ENCODE assay signal across 14 cellular contexts in genomic region chr1:177809844-177810243, GRCh38.
A peak's percentile ranks its signal among the peaks of the same experiment; 100 is the strongest.
DNase-seq lines count a peak whose midpoint lies in the region; ATAC-seq, FAIRE-seq and TF ChIP-seq lines count a peak whose summit lies in the region.
"Had no signal": no experiment of that assay in that cellular context is flagged by ENCODE, and none has a peak within 500 bp of the region (broad histone marks: within the 10 kb centered on the region; RNA-seq: fewer than 3 reads in every experiment).

No MANE protein-coding gene starts in this region.

- H2AFZ ChIP-seq in HepG2 (ENCODE audit: low read length) = no peak overlapping the region

- DNase-seq in HepG2 (ENCODE audit: low spot score) = no peak
- no peak for DNase-seq in right lobe of liver
- DNase-seq in MG63 = no peak
- DNase-seq in activated T-cell treated with anti-CD3 and anti-CD28 coated beads, Interleukin-2, amount 50 U/mL, for 24 hours = no peak
- no peak for DNase-seq in activated CD4-positive, alpha-beta T cell treated with anti-CD3 and anti-CD28 coated beads, Interleukin-2, amount 50 U/mL, for 48 hours
- DNase-seq in mesenteric fat pad (ENCODE audit: low spot score) = no peak
- DNase-seq: activated CD8-positive, alpha-beta T cell treated with anti-CD3 and anti-CD28 coated beads for 36 hours; retina; T-helper 1 cell; testis had no signal

- no peaks in the 10 kb centered on the region for H3K9me3 ChIP-seq in HepG2 (ENCODE audit: low read length)
- no peaks in the 10 kb centered on the region for H3K9me3 ChIP-seq in right lobe of liver
- no peaks in the 10 kb centered on the region for H3K9me3 ChIP-seq in MG63
- H3K9me3 ChIP-seq: testis had no signal

- in situ Hi-C loops in HepG2 (cut with HindIII; ENCODE audit: extremely low pct_ligation_motif_present, low pct_unique_long_range_greater_than_20kb) = no loop called here

- H3K27ac ChIP-seq in HepG2 (ENCODE audit: extremely low read length, insufficient read depth, low read length) (no peak overlapping the region), right lobe of liver (no peak overlapping the region)
- H3K27ac ChIP-seq: testis had no signal

- H3K4me1 ChIP-seq in HepG2 (ENCODE audit: insufficient read depth, low read length) (no peaks in the 10 kb centered on the region), right lobe of liver (no peaks in the 10 kb centered on the region)
- H3K4me1 ChIP-seq: testis had no signal

- no peak for TF ChIP-seq EP300 in HepG2 (IDR thresholded peaks at IDR 0.05; ENCODE audit: low read depth in 2 of 2, low read length in 2 of 2)
- TF ChIP-seq EP300 in HepG2 (CRISPR knock-in tag; IDR thresholded peaks at IDR 0.05; ENCODE audit: borderline replicate concordance) = no peak

- TF ChIP-seq POLR2A in HepG2 (IDR thresholded peaks at IDR 0.05; ENCODE audit: insufficient read depth in 1 of 2, low read depth in 2 of 2, low read length in 2 of 2) (no peak), right lobe of liver (IDR thresholded peaks at IDR 0.05) (no peak)

- no peak for FAIRE-seq in HepG2 (lab: Jason Lieb, UNC)

- H4K20me1 ChIP-seq in HepG2 (ENCODE audit: insufficient read depth, low read length) = no peaks in the 10 kb centered on the region

- H3K9me3 Mint-ChIP-seq in activated T-cell treated with anti-CD3 and anti-CD28 coated beads, Interleukin-2, amount 50 U/mL, for 24 hours = peaks cover 9% of the 10 kb centered on the region

- TF ChIP-seq CTCF in HepG2 (CRISPR knock-in tag; IDR thresholded peaks at IDR 0.05) (no peak), right lobe of liver (IDR thresholded peaks at IDR 0.05) (no peak)

- ATAC-seq in HepG2 = no peak
- no peak for ATAC-seq in right lobe of liver
- ATAC-seq in HG02759 (IDR thresholded peaks at IDR 0.05; ENCODE audit: unreplicated experiment) = peak; percentile 91
- ATAC-seq in HG03521 (IDR thresholded peaks at IDR 0.05; ENCODE audit: unreplicated experiment) = peak; percentile 86
- ATAC-seq: activated CD8-positive, alpha-beta T cell treated with anti-CD3 and anti-CD28 coated beads for 36 hours; esophagus mucosa had no signal

- H3K27me3 Mint-ChIP-seq in activated T-cell treated with anti-CD3 and anti-CD28 coated beads, Interleukin-2, amount 50 U/mL, for 24 hours = no peaks in the 10 kb centered on the region
- H3K27me3 Mint-ChIP-seq: activated CD8-positive, alpha-beta T cell treated with anti-CD3 and anti-CD28 coated beads for 36 hours had no signal

- no peak overlapping the region for H3K9ac ChIP-seq in HepG2 (ENCODE audit: insufficient read depth, low read depth, low read length)

- no TSS peak for BruUV-seq in HepG2 (replicated peaks; lab: Mats Ljungman, UMichigan)

- no peaks in the 10 kb centered on the region for H3K36me3 Mint-ChIP-seq in activated T-cell treated with anti-CD3 and anti-CD28 coated beads, Interleukin-2, amount 50 U/mL, for 24 hours (ENCODE audit: low read depth)
- H3K36me3 Mint-ChIP-seq: activated naive CD8-positive, alpha-beta T cell had no signal

- H3K27ac Mint-ChIP-seq in activated T-cell treated with anti-CD3 and anti-CD28 coated beads, Interleukin-2, amount 50 U/mL, for 24 hours = no peak overlapping the region
- H3K27ac Mint-ChIP-seq: activated CD8-positive, alpha-beta T cell treated with anti-CD3 and anti-CD28 coated beads for 36 hours; activated naive CD8-positive, alpha-beta T cell had no signal

- WGBS in HepG2 (ENCODE audit: low lambda C conversion rate) = 0% methylated on average over 5 of the region's 5 CpGs
- WGBS in right lobe of liver (ENCODE audit: insufficient coverage, low coverage, low lambda C conversion rate, missing lambda C conversion rate) = 46% methylated on average over 5 of the region's 5 CpGs

- no peaks in the 10 kb centered on the region for H3K79me2 ChIP-seq in HepG2 (ENCODE audit: insufficient read depth, low read length)

- no peaks in the 10 kb centered on the region for H3K27me3 ChIP-seq in HepG2 (ENCODE audit: control insufficient read depth in 1 of 2, insufficient read depth in 2 of 2, low read length in 2 of 2)
- no peaks in the 10 kb centered on the region for H3K27me3 ChIP-seq in right lobe of liver
- H3K27me3 ChIP-seq in MG63 = no peaks in the 10 kb centered on the region; the same call in 1 of the 2 replicates
- H3K27me3 ChIP-seq: testis had no signal

- intact Hi-C loops in HepG2 (cut with micrococcal nuclease; ENCODE audit: unreplicated experiment) = no loop called here
- intact Hi-C loops in right lobe of liver (cut with DNase I) = no loop called here

- no peak overlapping the region for H3K4me3 Mint-ChIP-seq in activated T-cell treated with anti-CD3 and anti-CD28 coated beads, Interleukin-2, amount 50 U/mL, for 24 hours
- H3K4me3 Mint-ChIP-seq: activated CD8-positive, alpha-beta T cell treated with anti-CD3 and anti-CD28 coated beads for 36 hours; activated naive CD8-positive, alpha-beta T cell had no signal

- POLR2A ChIA-PET in HepG2 (lab: Yijun Ruan, JAX) = no interaction called here

- H3K4me2 ChIP-seq in HepG2 (ENCODE audit: low read depth, low read length) = no peak overlapping the region

- H3K36me3 ChIP-seq in HepG2 (replicated peaks in 1 of 2; ENCODE audit: control insufficient read depth in 1 of 2, insufficient read depth in 2 of 2, low read length in 2 of 2) = no peaks in the 10 kb centered on the region
- no peaks in the 10 kb centered on the region for H3K36me3 ChIP-seq in right lobe of liver
- H3K36me3 ChIP-seq in MG63 = no peaks in the 10 kb centered on the region

- H3K4me3 ChIP-seq in HepG2 (replicated peaks in 1 of 3; ENCODE audit: insufficient read depth in 1 of 3, low read depth in 2 of 3, low read length in 3 of 3) (no peak overlapping the region), right lobe of liver (no peak overlapping the region), MG63 (no peak overlapping the region)
- H3K4me3 ChIP-seq: testis had no signal

- H3K4me1 Mint-ChIP-seq in activated T-cell treated with anti-CD3 and anti-CD28 coated beads, Interleukin-2, amount 50 U/mL, for 24 hours (ENCODE audit: low read depth) = no peaks in the 10 kb centered on the region

- CTCF ChIA-PET in HepG2 (lab: Yijun Ruan, JAX; ENCODE audit: low intra/inter-chr PET ratio, low total read pairs) = no interaction called here

- TF ChIP-seq RAD21 in HepG2 (CRISPR knock-in tag; IDR thresholded peaks at IDR 0.05) = no peak

TF ChIP-seq in HepG2, 621 proteins besides CTCF, POLR2A, EP300 and RAD21:
- TF ChIP-seq CREB1 (IDR thresholded peaks at IDR 0.05) = 0 out of 2 replicates have a peak, but pooled peaks have one; percentile 20
- TF ChIP-seq CREB1 (CRISPR knock-in tag; IDR thresholded peaks at IDR 0.05) = no peak
- TF ChIP-seq NFE2L2 (IDR thresholded peaks at IDR 0.05; ENCODE audit: low read length) = no peak

Comparison
In these comparisons a context has a peak if more than half of its experiments do, and no peak if none do; other contexts are left out.
1. ATAC-seq: peak in HG02759 (single experiment) and HG03521 (single experiment); none in HepG2 (single experiment) and right lobe of liver (0 of 4).